ENCODE assay signal across 24 cellular contexts in genomic region chr7:104005197-104005596, GRCh38. TPM values are rescaled to one million over a fixed set of nuclear protein-coding genes. Genes with fewer than 3 reads are reported as not detected.
A peak's percentile ranks its signal among the peaks of the same experiment; 100 is the strongest.
DNase-seq lines count a peak whose midpoint lies in the region; ATAC-seq and TF ChIP-seq lines count a peak whose summit lies in the region.
"Had no signal": no experiment of that assay in that cellular context is flagged by ENCODE, and none has a peak within 500 bp of the region (broad histone marks: within the 10 kb centered on the region; RNA-seq: fewer than 3 reads in every experiment).

No MANE protein-coding gene starts in this region.

- H3K14ac ChIP-seq in H9 (ENCODE audit: insufficient read depth, low read length): no peak overlapping the region

- no peaks in the 10 kb centered on the region for H3K9me3 ChIP-seq in H9 (ENCODE audit: control insufficient read depth, low read depth, low read length)
- H3K9me3 ChIP-seq: gastrocnemius medialis, SJCRH30, transverse colon had no signal

- TF ChIP-seq CTCF in H9 (conservative IDR thresholded peaks at IDR 0.05): no peak
- TF ChIP-seq CTCF in epithelial cell of esophagus (IDR thresholded peaks at IDR 0.05; ENCODE audit: insufficient read depth, low read depth, low read length, missing control alignments): no peak

- peak overlapping the region; percentile 36 for H2AFZ ChIP-seq in H9 (ENCODE audit: low read length)

- no peak overlapping the region for H3K27ac ChIP-seq in H9 (ENCODE audit: insufficient read length, low read depth, low read length)
- H3K27ac ChIP-seq: gastrocnemius medialis, SJCRH30, transverse colon, WERI-Rb-1 had no signal

- no peak overlapping the region for H3K18ac ChIP-seq in H9 (ENCODE audit: insufficient read length, low read depth, low read length)

- no peak overlapping the region for H3K27ac Mint-ChIP-seq in H9
- H3K27ac Mint-ChIP-seq: activated CD4-positive, alpha-beta memory T cell treated with anti-CD3 and anti-CD28 coated beads for 36 hours; nephron; progenitor cell of endocrine pancreas; T-helper 1 cell treated with Interleukin-12 subunit alpha and Interleukin-12 subunit beta and Interleukin-4 antibody, amounts not matched to agents 30 μg/mL and 1 μg/mL, for 36 hours had no signal

- DNase-seq in H9: no peak
- peak; percentile 59 for DNase-seq in RKO (ENCODE audit: low spot score)
- DNase-seq in epithelial cell of esophagus (ENCODE audit: low read depth): peak; percentile 3
- DNase-seq in smooth muscle cell of the brain vasculature (ENCODE audit: low read depth, low spot score): peak; percentile 0
- DNase-seq in NCI-H2171 treated with DMSO at 0.1 percent for 48 hours (lab: John Stamatoyannopoulos, UW): no peak
- no peak for DNase-seq in GDM1 (lab: John Stamatoyannopoulos, UW)
- DNase-seq: activated CD4-positive, alpha-beta memory T cell treated with anti-CD3 and anti-CD28 coated beads for 36 hours; activated gamma-delta T cell treated with Interleukin-2 at 50 U/mL for 16 hours; activated T-cell treated with anti-CD3 and anti-CD28 coated beads for 4 hours; AML-193; caudate nucleus; COR-L47; gastrocnemius medialis; NCI-H1694; NCI-H748 treated with DMSO at 0.1 percent for 48 hours; SJCRH30; stimulated activated naive CD4-positive, alpha-beta T cell treated with Interleukin-2 at 50 U/mL for 16 hours; transverse colon; WERI-Rb-1 had no signal

- ATAC-seq in GM21381 (IDR thresholded peaks at IDR 0.05; ENCODE audit: unreplicated experiment): no peak
- ATAC-seq: esophagus mucosa, gastrocnemius medialis had no signal

- no peak overlapping the region for H3K4me3 ChIP-seq in epithelial cell of esophagus (ENCODE audit: low read length)
- H3K4me3 ChIP-seq: gastrocnemius medialis, SJCRH30, transverse colon had no signal

- no peaks in the 10 kb centered on the region for H3K36me3 Mint-ChIP-seq in H9 (ENCODE audit: insufficient read depth in 1 of 3, low read depth in 3 of 3)
- H3K36me3 Mint-ChIP-seq: activated CD4-positive, alpha-beta memory T cell treated with anti-CD3 and anti-CD28 coated beads for 36 hours had no signal

- no peak overlapping the region for H3K56ac ChIP-seq in H9 (ENCODE audit: insufficient read length, low read depth, low read length)

- no peak overlapping the region for H3T11ph ChIP-seq in H9 (ENCODE audit: low read length)

- no peaks in the 10 kb centered on the region for H3K9me3 Mint-ChIP-seq in H9
- H3K9me3 Mint-ChIP-seq: activated CD4-positive, alpha-beta memory T cell treated with anti-CD3 and anti-CD28 coated beads for 36 hours; nephron; T-helper 1 cell treated with Interleukin-12 subunit alpha and Interleukin-12 subunit beta and Interleukin-4 antibody, amounts not matched to agents 30 μg/mL and 1 μg/mL, for 36 hours had no signal

- peaks cover 0 to 3% of the 10 kb centered on the region in 2 experiments; a peak in 1 of 4 replicates for H3K4me1 Mint-ChIP-seq in H9
- H3K4me1 Mint-ChIP-seq: nephron had no signal

- no peak overlapping the region for H3K9ac ChIP-seq in H9 (ENCODE audit: extremely low read depth, insufficient read length, low read length)

- no peaks in the 10 kb centered on the region for H3K23me2 ChIP-seq in H9 (ENCODE audit: insufficient read length, low read depth, low read length, poor library complexity, severe bottlenecking)

- H4K5ac ChIP-seq in H9 (ENCODE audit: insufficient read length, low read depth, low read length): no peak overlapping the region

- H3K23ac ChIP-seq in H9 (ENCODE audit: insufficient read length, low read depth, low read length): no peak overlapping the region

- H3K79me2 ChIP-seq in H9 (ENCODE audit: insufficient read depth, low read length): no peaks in the 10 kb centered on the region

- H2BK15ac ChIP-seq in H9 (ENCODE audit: low read depth, low read length): no peak overlapping the region

- H3K79me1 ChIP-seq in H9 (ENCODE audit: insufficient read depth, low read depth, low read length, poor library complexity, severe bottlenecking): no peaks in the 10 kb centered on the region

- H2AK5ac ChIP-seq in H9 (ENCODE audit: insufficient read length, low read length): no peak overlapping the region

- no peak overlapping the region for H2BK5ac ChIP-seq in H9 (ENCODE audit: insufficient read length, low read length)

- no peak overlapping the region for H2BK20ac ChIP-seq in H9 (ENCODE audit: low read depth, low read length, poor library complexity, severe bottlenecking)

- WGBS in H9 (ENCODE audit: extremely low coverage, insufficient read length, low lambda C conversion rate): no CpG with 5 or more reads among the region's 4 CpGs

- H4K91ac ChIP-seq in H9 (ENCODE audit: insufficient read length, low read depth, low read length): no peak overlapping the region

- H3K4me3 Mint-ChIP-seq in H9: no peak overlapping the region
- H3K4me3 Mint-ChIP-seq: activated CD4-positive, alpha-beta memory T cell treated with anti-CD3 and anti-CD28 coated beads for 36 hours; nephron; T-helper 1 cell treated with Interleukin-12 subunit alpha and Interleukin-12 subunit beta and Interleukin-4 antibody, amounts not matched to agents 30 μg/mL and 1 μg/mL, for 36 hours had no signal

- H4K20me1 ChIP-seq in H9 (ENCODE audit: control insufficient read depth, insufficient read depth, insufficient read length): no peaks in the 10 kb centered on the region

- no peak overlapping the region for H2BK12ac ChIP-seq in H9 (ENCODE audit: insufficient read length, low read depth, low read length)

- H2BK120ac ChIP-seq in H9 (ENCODE audit: low read depth, low read length, poor library complexity, severe bottlenecking): no peak overlapping the region

- no peaks in the 10 kb centered on the region for H3K27me3 Mint-ChIP-seq in H9 (ENCODE audit: low read depth)
- H3K27me3 Mint-ChIP-seq: activated CD4-positive, alpha-beta memory T cell treated with anti-CD3 and anti-CD28 coated beads for 36 hours; progenitor cell of endocrine pancreas had no signal

- no peaks in the 10 kb centered on the region for H3K27me3 ChIP-seq in H9 (ENCODE audit: insufficient read depth, low read length)
- H3K27me3 ChIP-seq: gastrocnemius medialis, SJCRH30, transverse colon had no signal

- no peak overlapping the region for H3K4ac ChIP-seq in H9 (ENCODE audit: low read depth, low read length)

- no peak overlapping the region for H3K4me2 ChIP-seq in H9 (ENCODE audit: insufficient read depth, insufficient read length, low read length)

- H3K4me1 ChIP-seq in H9 (ENCODE audit: insufficient read depth, low read length): no peaks in the 10 kb centered on the region
- H3K4me1 ChIP-seq: gastrocnemius medialis, SJCRH30, transverse colon had no signal

- no peak overlapping the region for H4K8ac ChIP-seq in H9 (replicated peaks; ENCODE audit: insufficient read length, low read depth, low read length)

RNA-seq across cellular contexts. Expression of gene RELN, which starts 15.7 kb away (rescaled TPM):
- total RNA-seq in H9 (2021): 0.02 TPM in 1 of 2 replicates, not detected in the other
- total RNA-seq: activated CD4-positive, alpha-beta memory T cell treated with anti-CD3 and anti-CD28 coated beads for 36 hours had no signal

Comparison
In these comparisons a context has a peak if more than half of its experiments do, and no peak if none do; other contexts are left out.
1. DNase-seq: peak in RKO (single experiment), epithelial cell of esophagus (single experiment) and smooth muscle cell of the brain vasculature (single experiment); none in H9 (single experiment), NCI-H2171 treated with DMSO at 0.1 percent for 48 hours (single experiment) and GDM1 (single experiment).